Comparison of ENCODE assay signal across 8 cellular contexts in genomic region chr19:1767464-1767933, GRCh38. TPM values are rescaled to one million over a fixed set of nuclear protein-coding genes. Genes with fewer than 3 reads are reported as not detected.
DNase-seq lines count a peak whose midpoint lies in the region; ATAC-seq and TF ChIP-seq lines count a peak whose summit lies in the region.

No MANE protein-coding gene starts in this region.

- no peak for TF ChIP-seq POLR2A in lower leg skin (IDR thresholded peaks at IDR 0.05)

- DNase-seq in RWPE1 (ENCODE audit: low spot score), result peak; percentile 77
- DNase-seq in activated naive CD4-positive, alpha-beta T cell treated with Interleukin-2 at 50 U/mL for 16 hours, result peak; percentile 67
- DNase-seq in left ventricle myocardium superior, result peak; percentile 65
- DNase-seq in stimulated activated CD4-positive, alpha-beta T cell treated with anti-CD3 and anti-CD28 coated beads, Interleukin-2, amount 100 ng/mL, for 4 hours (ENCODE audit: low read depth), result peak; percentile 36
- DNase-seq in cerebellar nuclear complex (lab: John Stamatoyannopoulos, UW), result no peak
- no peak for DNase-seq in dedifferentiated amniotic fluid mesenchymal stem cell (ENCODE audit: extremely low spot score)
- DNase-seq in lower leg skin (ENCODE audit: low spot score in 2 of 2), result no peak

- CTCF ChIA-PET in RWPE1 (lab: Yijun Ruan, JAX), result interaction anchor here (0.6 to 2.0 kb wide), 10 partner anchors 16 to 228 kb away, joined by 3 to 26 read pairs (median 3); no protein-coding TSS in a partner anchor

- intact Hi-C loops in left ventricle myocardium superior (cut with micrococcal nuclease), result no loop called here
- intact Hi-C loops in lower leg skin (cut with DNase I; ENCODE audit: low total_unique reads), result no loop called here

- no peak overlapping the region for H3K27ac ChIP-seq in RWPE1

- POLR2A ChIA-PET in RWPE1 (lab: Yijun Ruan, JAX; ENCODE audit: low non-redundant PET), result no interaction called here

- H3K4me3 ChIP-seq in lower leg skin (ENCODE audit: low read depth, poor library complexity, severe bottlenecking), result no peak overlapping the region

- WGBS in lower leg skin, 2 donors, result 3 to 7% methylated on average over 13 to 21 of the region's 21 CpGs

- TF ChIP-seq CTCF in GM12874 (IDR thresholded peaks at IDR 0.05; ENCODE audit: insufficient read depth, low read depth, low read length) (peak; percentile 97), RWPE1 (conservative IDR thresholded peaks at IDR 0.05; ENCODE audit: low read depth) (peak; percentile 96), lower leg skin (IDR thresholded peaks at IDR 0.05) (peak in 1 of 3 donors; percentile 51)

- peak; percentile 73 for ATAC-seq in left ventricle myocardium superior

RNA-seq across cellular contexts. Expression of gene ONECUT3, which starts 14.2 kb away (rescaled TPM):
- total RNA-seq in left ventricle myocardium superior, result not detected
- total RNA-seq in lower leg skin, result not detected

RNA-seq across cellular contexts. Expression of gene ATP8B3, which starts 44.6 kb away (rescaled TPM):
- total RNA-seq in left ventricle myocardium superior (0.89 TPM), lower leg skin (1 to 10 TPM in 1 of 4 donors, under 1 TPM in 3; 0.30 to 1.2 (median 0.66) TPM)

Comparison
In these comparisons a context has a peak if more than half of its experiments do, and no peak if none do; other contexts are left out.
1. DNase-seq: peak in RWPE1 (single experiment), activated naive CD4-positive, alpha-beta T cell treated with Interleukin-2 at 50 U/mL for 16 hours (single experiment), left ventricle myocardium superior (single experiment) and stimulated activated CD4-positive, alpha-beta T cell treated with anti-CD3 and anti-CD28 coated beads, Interleukin-2, amount 100 ng/mL, for 4 hours (single experiment); none in cerebellar nuclear complex (0 of 2), dedifferentiated amniotic fluid mesenchymal stem cell (single experiment) and lower leg skin (0 of 2).